Comparison of ENCODE assay signal across 21 cellular contexts in genomic region chr14:100879194-100879593, GRCh38. TPM values are rescaled to one million over a fixed set of nuclear protein-coding genes. Genes with fewer than 3 reads are reported as not detected.
A peak's percentile ranks its signal among the peaks of the same experiment; 100 is the strongest.
DNase-seq lines count a peak whose midpoint lies in the region; ATAC-seq, FAIRE-seq and TF ChIP-seq lines count a peak whose summit lies in the region.
"Had no signal": no experiment of that assay in that cellular context is flagged by ENCODE, and none has a peak within 500 bp of the region (broad histone marks: within the 10 kb centered on the region; RNA-seq: fewer than 3 reads in every experiment).

No MANE protein-coding gene starts in this region.

- H3K9ac ChIP-seq in BLaER1, result no peak overlapping the region
- H3K9ac ChIP-seq in H9 (ENCODE audit: extremely low read depth, insufficient read length, low read length), result no peak overlapping the region
- no peak overlapping the region for H3K9ac ChIP-seq in kidney (ENCODE audit: low read length in 2 of 2)

- no peak overlapping the region for H3K14ac ChIP-seq in H9 (ENCODE audit: insufficient read depth, low read length)

- no peak for FAIRE-seq in kidney (lab: Jason Lieb, UNC)
- FAIRE-seq: GM12892, GM18507, HepG2 had no signal

- peaks cover 6 to 13% (median 10%) of the 10 kb centered on the region in 3 experiments for H3K36me3 Mint-ChIP-seq in H9 (ENCODE audit: insufficient read depth in 1 of 3, low read depth in 3 of 3)
- H3K36me3 Mint-ChIP-seq: CD14-positive monocyte; CD4-positive, alpha-beta memory T cell had no signal

- H3K36me3 ChIP-seq in BLaER1 (no peaks in the 10 kb centered on the region), kidney (ENCODE audit: control insufficient read depth in 1 of 2, insufficient read depth in 2 of 2, low read length in 2 of 2) (no peaks in the 10 kb centered on the region), spleen (peaks cover 0 to 13% (median 0%) of the 10 kb centered on the region in 6 donors)

- no peak overlapping the region for H3K4me3 Mint-ChIP-seq in H9
- H3K4me3 Mint-ChIP-seq: CD14-positive monocyte; CD4-positive, alpha-beta memory T cell; GM23338; IgD-negative memory B cell had no signal

- no peak for DNase-seq in H9
- peak; percentile 48 for DNase-seq in kidney
- DNase-seq in spleen, result peak; percentile 43
- DNase-seq in NCI-H2227 treated with DMSO at 0.1 percent for 48 hours (lab: John Stamatoyannopoulos, UW), result no peak
- no peak for DNase-seq in AG08396 (ENCODE audit: low spot score)
- DNase-seq: BE2C; CD4-positive, alpha-beta memory T cell; DMS153; DMS79; GDM1; H7 had no signal

- TF ChIP-seq POLR2A in spleen (IDR thresholded peaks at IDR 0.05), result no peak

- H3K23ac ChIP-seq in H9 (ENCODE audit: insufficient read length, low read depth, low read length), result no peak overlapping the region

- H3K79me1 ChIP-seq in H9 (ENCODE audit: insufficient read depth, low read depth, low read length, poor library complexity, severe bottlenecking), result no peaks in the 10 kb centered on the region

- no peaks in the 10 kb centered on the region for H3K4me1 Mint-ChIP-seq in H9
- H3K4me1 Mint-ChIP-seq: CD14-positive monocyte; CD4-positive, alpha-beta memory T cell; GM23338; IgD-negative memory B cell had no signal

- H2BK15ac ChIP-seq in H9 (ENCODE audit: low read depth, low read length), result no peak overlapping the region

- no peak overlapping the region for H4K91ac ChIP-seq in H9 (ENCODE audit: insufficient read length, low read depth, low read length)

- H3K4me3 ChIP-seq in BLaER1 (no peak overlapping the region), kidney (ENCODE audit: low read length in 2 of 2) (no peak overlapping the region), spleen (no peak overlapping the region)
- H3K4me3 ChIP-seq: GM23338 had no signal

- H4K8ac ChIP-seq in H9 (replicated peaks; ENCODE audit: insufficient read length, low read depth, low read length), result no peak overlapping the region

- H3K27me3 Mint-ChIP-seq in H9 (ENCODE audit: low read depth), result peaks cover 17% of the 10 kb centered on the region

- H2AFZ ChIP-seq in H9 (ENCODE audit: low read length), result no peak overlapping the region
- H2AFZ ChIP-seq: GM23338 had no signal

- H3K4me2 ChIP-seq in BLaER1 (peak overlapping the region; percentile 56), H9 (ENCODE audit: insufficient read depth, insufficient read length, low read length) (no peak overlapping the region)
- H3K4me2 ChIP-seq: GM23338 had no signal

- H3K9me3 ChIP-seq in BLaER1, result peaks cover 33% of the 10 kb centered on the region
- no peaks in the 10 kb centered on the region for H3K9me3 ChIP-seq in H9 (ENCODE audit: control insufficient read depth, low read depth, low read length)
- H3K9me3 ChIP-seq in kidney (ENCODE audit: control insufficient read depth in 1 of 2, low read length in 2 of 2), result peaks cover 0 to 3% of the 10 kb centered on the region in 2 donors
- H3K9me3 ChIP-seq in spleen, result peaks cover 0 to 23% (median 0%) of the 10 kb centered on the region in 8 donors
- H3K9me3 ChIP-seq: BE2C had no signal

- H2BK120ac ChIP-seq in H9 (ENCODE audit: low read depth, low read length, poor library complexity, severe bottlenecking), result no peak overlapping the region

- no peak overlapping the region for H3K27ac Mint-ChIP-seq in H9
- H3K27ac Mint-ChIP-seq: CD14-positive monocyte; CD4-positive, alpha-beta memory T cell; GM23338; IgD-negative memory B cell had no signal

- H4K5ac ChIP-seq in H9 (ENCODE audit: insufficient read length, low read depth, low read length), result no peak overlapping the region

- no CpG with 5 or more reads among the region's 8 CpGs for WGBS in H9 (ENCODE audit: extremely low coverage, insufficient read length, low lambda C conversion rate)
- 67 to 81% (median 80%) methylated on average over 2 to 8 of the region's 8 CpGs for WGBS in spleen, 5 donors

- H2BK5ac ChIP-seq in H9 (ENCODE audit: insufficient read length, low read length), result no peak overlapping the region

- TF ChIP-seq CTCF in H9 (conservative IDR thresholded peaks at IDR 0.05), result no peak
- no peak for TF ChIP-seq CTCF in kidney (IDR thresholded peaks at IDR 0.05; ENCODE audit: borderline replicate concordance, extremely low read depth, insufficient read depth)
- TF ChIP-seq CTCF in spleen (IDR thresholded peaks at IDR 0.05 in 8 of 11, conservative IDR thresholded peaks at IDR 0.05 in 3 of 11), result no peak

- H3K27ac ChIP-seq in BLaER1 (peak overlapping the region; percentile 58), H9 (ENCODE audit: insufficient read length, low read depth, low read length) (no peak overlapping the region), kidney (ENCODE audit: low read depth in 2 of 2, low read length in 2 of 2) (no peak overlapping the region), spleen (no peak overlapping the region)

- H2BK12ac ChIP-seq in H9 (ENCODE audit: insufficient read length, low read depth, low read length), result no peak overlapping the region

- no peaks in the 10 kb centered on the region for H3K79me2 ChIP-seq in H9 (ENCODE audit: insufficient read depth, low read length)

- peaks cover 10 to 20% of the 10 kb centered on the region in 2 experiments for H3K9me3 Mint-ChIP-seq in H9

- H3K27me3 ChIP-seq in BLaER1 (no peaks in the 10 kb centered on the region), H9 (ENCODE audit: insufficient read depth, low read length) (no peaks in the 10 kb centered on the region), spleen (replicated peaks in 1 of 7) (peaks cover 0 to 28% (median 0%) of the 10 kb centered on the region in 7 donors)
- H3K27me3 ChIP-seq: BE2C had no signal

- no peak for ATAC-seq in GM18511 (IDR thresholded peaks at IDR 0.05; ENCODE audit: unreplicated experiment)
- ATAC-seq: GM23338 had no signal

- H2BK20ac ChIP-seq in H9 (ENCODE audit: low read depth, low read length, poor library complexity, severe bottlenecking), result no peak overlapping the region

- intact Hi-C loops in kidney (cut with DNase I) (no loop called here), spleen (cut with DNase I; ENCODE audit: low total_unique reads) (no loop called here)

- H3K4me1 ChIP-seq in BLaER1 (peaks cover 16% of the 10 kb centered on the region), H9 (ENCODE audit: insufficient read depth, low read length) (no peaks in the 10 kb centered on the region), kidney (ENCODE audit: control insufficient read depth in 1 of 2, insufficient read depth in 1 of 2, low read depth in 1 of 2, low read length in 2 of 2) (no peaks in the 10 kb centered on the region), spleen (no peaks in the 10 kb centered on the region)
- H3K4me1 ChIP-seq: BE2C had no signal

- no peak overlapping the region for H2AK5ac ChIP-seq in H9 (ENCODE audit: insufficient read length, low read length)

- no peaks in the 10 kb centered on the region for H3K23me2 ChIP-seq in H9 (ENCODE audit: insufficient read length, low read depth, low read length, poor library complexity, severe bottlenecking)

- no peak overlapping the region for H3T11ph ChIP-seq in H9 (ENCODE audit: low read length)

- H3K18ac ChIP-seq in H9 (ENCODE audit: insufficient read length, low read depth, low read length), result peak overlapping the region; percentile 32

- H4K20me1 ChIP-seq in BLaER1 (no peaks in the 10 kb centered on the region), H9 (ENCODE audit: control insufficient read depth, insufficient read depth, insufficient read length) (no peaks in the 10 kb centered on the region)

- no peak overlapping the region for H3K56ac ChIP-seq in H9 (ENCODE audit: insufficient read length, low read depth, low read length)

- H3K4ac ChIP-seq in H9 (ENCODE audit: low read depth, low read length), result no peak overlapping the region

RNA-seq across cellular contexts. Expression of gene RTL1, which starts 24.3 kb away (rescaled TPM):
- not detected in 2 replicates for total RNA-seq in H9 (2021)
- not detected for total RNA-seq in kidney
- polyA plus RNA-seq in kidney (ENCODE audit: insufficient read depth, low read depth, low replicate concordance), result not detected
- total RNA-seq in spleen, result not detected
- under 1 TPM in 1 of 3 donors, not detected in 2; under 0.01 TPM for polyA plus RNA-seq in spleen
- total RNA-seq: CD4-positive, alpha-beta memory T cell; Daoy; GM23338; H7; HepG2 had no signal
- polyA plus RNA-seq: CD14-positive monocyte; CD4-positive, alpha-beta memory T cell; GM23338; HepG2; IgD-negative memory B cell had no signal

RNA-seq across cellular contexts. Expression of gene MEG3, which starts 53.3 kb away (rescaled TPM):
- total RNA-seq in H9 (2021), result 0.52 TPM in 1 of 2 replicates, not detected in the other
- total RNA-seq in kidney, result 24.0 TPM
- polyA plus RNA-seq in kidney (ENCODE audit: insufficient read depth, low read depth, low replicate concordance), result 29.6 TPM
- 100 to 1,000 TPM in 5 of 7 donors, 10 to 100 TPM in 2; 86.5 to 282 (median 174) TPM for total RNA-seq in spleen
- 100 to 1,000 TPM in 2 of 3 donors, 10 to 100 TPM in 1; 86.6 to 763 (median 435) TPM for polyA plus RNA-seq in spleen
- total RNA-seq: A172; CD4-positive, alpha-beta memory T cell; GM23338; HepG2 had no signal
- polyA plus RNA-seq: CD14-positive monocyte; CD4-positive, alpha-beta memory T cell; GM23338; IgD-negative memory B cell had no signal

Comparison
In these comparisons a context has a peak if more than half of its experiments do, and no peak if none do; other contexts are left out.
1. DNase-seq: peak in kidney (single experiment) and spleen (single experiment); none in H9 (single experiment), NCI-H2227 treated with DMSO at 0.1 percent for 48 hours (single experiment) and AG08396 (single experiment).
2. RNA of gene MEG3, which starts 53.3 kb away (total RNA-seq): 86.5 to 282 TPM in spleen and 24.0 TPM in kidney (single experiment); 0.52 TPM in H9; every median in the first group is over 10 times any median in the second.